In the genomic region with DNA sequence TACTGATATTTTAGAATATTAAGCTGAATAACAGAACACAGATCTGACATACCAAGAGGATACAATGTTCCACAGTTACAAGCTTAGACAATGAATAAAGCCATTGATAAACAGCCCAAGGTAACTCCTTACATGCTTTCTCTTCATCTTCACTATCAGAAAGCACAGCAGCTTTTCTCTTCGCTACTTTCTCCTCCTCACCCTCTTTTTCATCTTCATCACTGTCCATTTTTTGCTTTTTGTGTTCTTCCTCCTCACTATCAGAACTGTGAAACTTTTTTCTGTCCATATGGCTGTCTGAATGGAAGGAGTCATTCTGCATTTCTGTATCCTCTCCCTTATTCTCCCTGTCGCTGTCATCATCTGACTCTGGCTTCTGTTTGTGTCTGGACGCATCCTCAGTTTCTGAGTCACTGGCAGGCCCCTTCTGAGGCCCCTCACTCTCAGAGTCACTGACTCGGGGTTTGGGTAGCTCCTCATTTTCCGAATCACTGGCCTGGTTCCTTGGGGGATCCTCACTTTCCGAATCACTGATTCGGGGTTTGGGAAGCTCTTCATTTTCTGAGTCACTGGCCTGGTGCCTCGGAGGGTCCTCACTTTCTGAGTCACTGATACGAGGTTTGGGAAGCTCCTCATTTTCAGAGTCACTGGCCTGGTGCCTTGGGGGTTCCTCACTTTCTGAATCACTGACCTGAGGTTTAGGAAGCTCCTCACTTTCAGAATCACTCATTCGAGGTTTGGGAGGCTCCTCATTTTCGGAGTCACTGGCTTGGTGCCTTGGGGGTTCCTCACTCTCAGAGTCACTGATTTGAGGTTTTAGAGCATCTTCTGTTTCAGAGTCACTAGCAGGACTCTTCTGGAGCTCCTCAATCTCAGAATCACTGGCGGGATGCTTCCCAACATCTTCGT, we compare ENCODE assay signal across 1 cellular context.
A peak's percentile ranks its signal among the peaks of the same experiment; 100 is the strongest.
TF ChIP-seq lines count a peak whose summit lies in the region.

No MANE protein-coding gene starts in this region.

TF ChIP-seq in IMR-90, 13 proteins besides CTCF, POLR2A, EP300 and RAD21:
- TF ChIP-seq FOS (IDR thresholded peaks at IDR 0.05; ENCODE audit: low read depth, low read length), result peak; percentile 68; the same call in 1 of the 2 replicates
- TF ChIP-seq MAFK (IDR thresholded peaks at IDR 0.05; ENCODE audit: low read depth, low read length), result no peak
- no peak for TF ChIP-seq NFE2L2 (IDR thresholded peaks at IDR 0.05; ENCODE audit: low read depth, low read length)
- TF ChIP-seq, protein P1, sequence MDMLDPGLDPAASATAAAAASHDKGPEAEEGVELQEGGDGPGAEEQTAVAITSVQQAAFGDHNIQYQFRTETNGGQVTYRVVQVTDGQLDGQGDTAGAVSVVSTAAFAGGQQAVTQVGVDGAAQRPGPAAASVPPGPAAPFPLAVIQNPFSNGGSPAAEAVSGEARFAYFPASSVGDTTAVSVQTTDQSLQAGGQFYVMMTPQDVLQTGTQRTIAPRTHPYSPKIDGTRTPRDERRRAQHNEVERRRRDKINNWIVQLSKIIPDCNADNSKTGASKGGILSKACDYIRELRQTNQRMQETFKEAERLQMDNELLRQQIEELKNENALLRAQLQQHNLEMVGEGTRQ (IDR thresholded peaks at IDR 0.05; ENCODE audit: low read depth, low read length), result no peak
- TF ChIP-seq, protein P2, sequence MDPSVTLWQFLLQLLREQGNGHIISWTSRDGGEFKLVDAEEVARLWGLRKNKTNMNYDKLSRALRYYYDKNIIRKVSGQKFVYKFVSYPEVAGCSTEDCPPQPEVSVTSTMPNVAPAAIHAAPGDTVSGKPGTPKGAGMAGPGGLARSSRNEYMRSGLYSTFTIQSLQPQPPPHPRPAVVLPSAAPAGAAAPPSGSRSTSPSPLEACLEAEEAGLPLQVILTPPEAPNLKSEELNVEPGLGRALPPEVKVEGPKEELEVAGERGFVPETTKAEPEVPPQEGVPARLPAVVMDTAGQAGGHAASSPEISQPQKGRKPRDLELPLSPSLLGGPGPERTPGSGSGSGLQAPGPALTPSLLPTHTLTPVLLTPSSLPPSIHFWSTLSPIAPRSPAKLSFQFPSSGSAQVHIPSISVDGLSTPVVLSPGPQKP (IDR thresholded peaks at IDR 0.05; ENCODE audit: borderline replicate concordance, low read depth, low read length), result no peak
- TF ChIP-seq RFX5 (IDR thresholded peaks at IDR 0.05; ENCODE audit: low read depth, low read length), result no peak
